In genomic region chr1:21951576-21951870, GRCh38 we compare ENCODE assay signal across 1 cellular context.
TF ChIP-seq lines count a peak whose summit lies in the region.

No MANE protein-coding gene starts in this region.

TF ChIP-seq in H1, 55 proteins besides CTCF, POLR2A, EP300 and RAD21:
- no peak for TF ChIP-seq RXRA (IDR thresholded peaks at IDR 0.05; ENCODE audit: insufficient read depth, low read depth, low read length)
- no peak for TF ChIP-seq GABPA (IDR thresholded peaks at IDR 0.05; ENCODE audit: borderline replicate concordance, insufficient read depth, low read length)
- no peak for TF ChIP-seq SIN3A (conservative IDR thresholded peaks at IDR 0.05 in 1 of 2, IDR thresholded peaks at IDR 0.05 in 1 of 2; ENCODE audit: low read depth in 1 of 2, low read length in 2 of 2)
- TF ChIP-seq ASH2L (IDR thresholded peaks at IDR 0.05; ENCODE audit: low read length) = no peak
- no peak for TF ChIP-seq ATF3 (IDR thresholded peaks at IDR 0.05; ENCODE audit: insufficient read depth, low read depth, low read length)
- no peak for TF ChIP-seq TAF1 (IDR thresholded peaks at IDR 0.05; ENCODE audit: low read depth, low read length)
- no peak for TF ChIP-seq EZH2 (IDR thresholded peaks at IDR 0.05; ENCODE audit: low read depth, low read length, severe bottlenecking)
